ENCODE assay signal across 10 cellular contexts in the genomic region with DNA sequence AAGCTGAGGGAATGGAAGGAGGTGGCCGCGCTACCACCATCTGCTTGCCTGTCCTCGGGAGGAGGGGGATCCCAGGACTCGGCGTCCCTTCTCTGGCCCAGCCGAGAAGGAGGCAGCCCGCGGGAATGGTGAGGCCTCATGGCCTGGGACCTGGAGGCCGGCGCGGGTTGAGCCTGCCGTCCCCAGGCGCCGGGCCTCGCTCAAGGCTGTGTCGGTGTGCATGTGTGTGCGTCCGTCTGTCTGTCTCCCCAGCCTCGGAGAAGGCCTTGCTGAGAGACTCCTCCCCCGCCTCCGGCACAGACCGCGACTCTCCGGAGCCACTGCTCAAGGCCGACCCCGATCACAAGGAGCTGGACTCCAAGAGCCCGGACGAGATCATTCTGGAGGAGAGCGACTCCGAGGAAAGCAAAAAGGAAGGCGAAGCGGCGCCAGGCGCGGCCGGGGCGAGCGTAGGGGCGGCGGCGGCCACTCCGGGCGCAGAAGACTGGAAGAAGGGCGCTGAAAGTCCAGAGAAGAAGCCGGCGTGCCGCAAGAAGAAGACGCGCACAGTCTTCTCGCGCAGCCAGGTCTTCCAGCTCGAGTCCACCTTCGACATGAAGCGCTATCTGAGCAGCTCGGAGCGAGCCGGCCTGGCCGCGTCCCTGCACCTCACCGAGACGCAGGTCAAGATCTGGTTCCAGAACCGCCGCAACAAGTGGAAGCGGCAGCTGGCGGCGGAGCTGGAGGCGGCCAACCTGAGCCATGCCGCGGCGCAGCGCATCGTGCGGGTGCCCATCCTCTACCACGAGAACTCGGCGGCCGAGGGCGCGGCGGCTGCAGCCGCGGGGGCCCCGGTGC. TPM values are rescaled to one million over a fixed set of nuclear protein-coding genes. Genes with fewer than 3 reads are reported as not detected.
DNase-seq lines count a peak whose midpoint lies in the region; ATAC-seq, FAIRE-seq and TF ChIP-seq lines count a peak whose summit lies in the region.
"Had no signal": no experiment of that assay in that cellular context is flagged by ENCODE, and none has a peak within 500 bp of the region (broad histone marks: within the 10 kb centered on the region; RNA-seq: fewer than 3 reads in every experiment).

No MANE protein-coding gene starts in this region.

- peak; percentile 85 for DNase-seq in ELF-1 (ENCODE audit: low read depth, low spot score)
- DNase-seq in M059J (ENCODE audit: low read depth): peak; percentile 28
- DNase-seq in central memory CD8-positive, alpha-beta T cell (ENCODE audit: low spot score in 2 of 2): no peak
- DNase-seq in neural progenitor cell (ENCODE audit: low spot score): peak; percentile 71
- no peak for DNase-seq in small intestine
- no peak for DNase-seq in HT-29 (ENCODE audit: low spot score)

- ATAC-seq in central memory CD8-positive, alpha-beta T cell (replicated peaks; ENCODE audit: extremely low read depth, poor library complexity, severe bottlenecking): no peak
- no peak for ATAC-seq in HG02981 (IDR thresholded peaks at IDR 0.05; ENCODE audit: unreplicated experiment)
- no peak for ATAC-seq in HG03571 (IDR thresholded peaks at IDR 0.05; ENCODE audit: unreplicated experiment)

- H3K27me3 ChIP-seq in neural progenitor cell (peaks cover 100% of the 10 kb centered on the region), small intestine (ENCODE audit: control insufficient read depth in 2 of 2, insufficient read depth in 2 of 2, low read length in 2 of 2) (peaks cover 46 to 60% of the 10 kb centered on the region in 2 donors)

- H3K9ac ChIP-seq in neural progenitor cell: no peak overlapping the region

- peak overlapping the region; percentile 50 for H3K4me3 ChIP-seq in neural progenitor cell
- H3K4me3 ChIP-seq in small intestine (ENCODE audit: low read depth in 1 of 2, low read length in 2 of 2): peak overlapping the region in 1 of 2 donors; percentile 47

- TF ChIP-seq CTCF in neural progenitor cell (IDR thresholded peaks at IDR 0.05): no peak

- H3F3A ChIP-seq in neural progenitor cell (ENCODE audit: low read depth): peaks cover 69% of the 10 kb centered on the region

- H3K27me3 Mint-ChIP-seq in central memory CD8-positive, alpha-beta T cell: peaks cover 80% of the 10 kb centered on the region
- peaks cover 88% of the 10 kb centered on the region for H3K27me3 Mint-ChIP-seq in neural progenitor cell (ENCODE audit: insufficient read depth, low read depth)

- peaks cover 95% of the 10 kb centered on the region for H4K20me1 ChIP-seq in neural progenitor cell (ENCODE audit: low read depth)

- WGBS in small intestine, 3 donors: 2 to 4% (median 2%) methylated on average over 75 to 83 of the region's 83 CpGs

- H3K36me3 Mint-ChIP-seq in central memory CD8-positive, alpha-beta T cell (ENCODE audit: insufficient read depth): peaks cover 22% of the 10 kb centered on the region
- H3K36me3 Mint-ChIP-seq in neural progenitor cell: no peaks in the 10 kb centered on the region

- peaks cover 47% of the 10 kb centered on the region for H3K4me1 ChIP-seq in neural progenitor cell
- no peaks in the 10 kb centered on the region for H3K4me1 ChIP-seq in small intestine (ENCODE audit: control insufficient read depth in 2 of 2, insufficient read depth in 1 of 2, low read depth in 1 of 2, low read length in 1 of 2)

- H3K4me1 Mint-ChIP-seq in central memory CD8-positive, alpha-beta T cell: peaks cover 47% of the 10 kb centered on the region
- H3K4me1 Mint-ChIP-seq in neural progenitor cell: peaks cover 34% of the 10 kb centered on the region

- H3K36me3 ChIP-seq in neural progenitor cell: no peaks in the 10 kb centered on the region
- no peaks in the 10 kb centered on the region for H3K36me3 ChIP-seq in small intestine (ENCODE audit: control insufficient read depth in 2 of 2, insufficient read depth in 2 of 2, low read length in 2 of 2)

- peak overlapping the region; percentile 2 for H2AFZ ChIP-seq in neural progenitor cell (replicated peaks)

- H3K27ac ChIP-seq in neural progenitor cell (no peak overlapping the region), small intestine (ENCODE audit: low read depth in 1 of 2, low read length in 1 of 2) (no peak overlapping the region)

- H3K4me2 ChIP-seq in neural progenitor cell: peak overlapping the region; percentile 69

- H3K27ac Mint-ChIP-seq in central memory CD8-positive, alpha-beta T cell (ENCODE audit: low read depth): peak overlapping the region; percentile 36
- H3K27ac Mint-ChIP-seq in neural progenitor cell: no peak overlapping the region

- no peak for FAIRE-seq in small intestine (lab: Jason Lieb, UNC)
- FAIRE-seq: endometrium had no signal

- H3K9me3 ChIP-seq in neural progenitor cell (ENCODE audit: low read depth) (no peaks in the 10 kb centered on the region), small intestine (ENCODE audit: control insufficient read depth, low read depth) (no peaks in the 10 kb centered on the region)

- peak overlapping the region; percentile 77 for H3K4me3 Mint-ChIP-seq in central memory CD8-positive, alpha-beta T cell
- H3K4me3 Mint-ChIP-seq in neural progenitor cell: peak overlapping the region; percentile 83

- H3K9me3 Mint-ChIP-seq in central memory CD8-positive, alpha-beta T cell: no peaks in the 10 kb centered on the region
- no peaks in the 10 kb centered on the region for H3K9me3 Mint-ChIP-seq in neural progenitor cell

- no peaks in the 10 kb centered on the region for H3K79me2 ChIP-seq in neural progenitor cell (ENCODE audit: low read depth)

RNA-seq across cellular contexts. Expression of gene HMX3, which starts 1.3 kb away (rescaled TPM):
- not detected in 2 replicates for total RNA-seq in M059J (2014; rRNA removed; shearing (Covaris generic))
- total RNA-seq in neural progenitor cell (ENCODE audit: low replicate concordance): 0.12 TPM in 1 of 2 replicates, not detected in the other
- polyA plus RNA-seq in small intestine: under 1 TPM in 1 of 3 donors, not detected in 2; 0.51 TPM
- total RNA-seq in HT-29 (2014; rRNA removed; shearing (Covaris generic)): not detected in 2 replicates
- total RNA-seq: RPMI7951 had no signal

RNA-seq across cellular contexts. Expression of gene HMX2, which starts 10.9 kb away (rescaled TPM):
- total RNA-seq in M059J (2014; rRNA removed; shearing (Covaris generic)): 0.07 and 0.96 TPM in 2 replicates
- 0.15 and 0.21 TPM in 2 replicates for total RNA-seq in neural progenitor cell (ENCODE audit: low replicate concordance)
- polyA plus RNA-seq in small intestine: under 1 TPM in 1 of 3 donors, not detected in 2; 0.48 TPM
- not detected in 2 replicates for total RNA-seq in HT-29 (2014; rRNA removed; shearing (Covaris generic))
- total RNA-seq: RPMI7951 had no signal

RNA-seq across cellular contexts. Expression of gene BUB3, which starts 17.2 kb away (rescaled TPM):
- total RNA-seq in M059J (2014; rRNA removed; shearing (Covaris generic)): 256 and 276 TPM in 2 replicates
- 245 and 249 TPM in 2 replicates for total RNA-seq in neural progenitor cell (ENCODE audit: low replicate concordance)
- 10 to 100 TPM; 37.6 to 74.9 (median 52.8) TPM for polyA plus RNA-seq in small intestine
- 264 and 274 TPM in 2 replicates for total RNA-seq in HT-29 (2014; rRNA removed; shearing (Covaris generic))

Comparison
In these comparisons a context has a peak if more than half of its experiments do, and no peak if none do; other contexts are left out.
1. DNase-seq: peak in ELF-1 (single experiment), M059J (single experiment) and neural progenitor cell (single experiment); none in central memory CD8-positive, alpha-beta T cell (0 of 2), small intestine (single experiment) and HT-29 (single experiment).